1 cellular context compared by ENCODE assay signal in genomic region chr22:48754611-48755331, GRCh38.
TF ChIP-seq lines count a peak whose summit lies in the region.

No MANE protein-coding gene starts in this region.

TF ChIP-seq in H1, 55 proteins besides CTCF, POLR2A, EP300 and RAD21 (continued from another document):
- TF ChIP-seq KDM5A (IDR thresholded peaks at IDR 0.05; ENCODE audit: low read length), result no peak
- no peak for TF ChIP-seq CHD7 (IDR thresholded peaks at IDR 0.05; ENCODE audit: insufficient replicate concordance, low read length)
- no peak for TF ChIP-seq SP2 (IDR thresholded peaks at IDR 0.05; ENCODE audit: low read length)
- no peak for TF ChIP-seq EGR1 (IDR thresholded peaks at IDR 0.05; ENCODE audit: borderline replicate concordance, low read depth, low read length)
- no peak for TF ChIP-seq YY1 (IDR thresholded peaks at IDR 0.05; ENCODE audit: low read depth, low read length)
- TF ChIP-seq E2F6 (IDR thresholded peaks at IDR 0.05), result no peak
- TF ChIP-seq TCF12 (IDR thresholded peaks at IDR 0.05; ENCODE audit: low read depth, low read length), result no peak
- TF ChIP-seq CHD1 (IDR thresholded peaks at IDR 0.05; ENCODE audit: low read depth, low read length), result no peak
- no peak for TF ChIP-seq CREB1 (IDR thresholded peaks at IDR 0.05)
- no peak for TF ChIP-seq CBX8 (IDR thresholded peaks at IDR 0.05; ENCODE audit: borderline replicate concordance, low read depth, low read length)
- TF ChIP-seq SIN3A (conservative IDR thresholded peaks at IDR 0.05 in 1 of 2, IDR thresholded peaks at IDR 0.05 in 1 of 2; ENCODE audit: low read depth in 1 of 2, low read length in 2 of 2), result no peak
- no peak for TF ChIP-seq ASH2L (IDR thresholded peaks at IDR 0.05; ENCODE audit: low read length)
- TF ChIP-seq CHD2 (IDR thresholded peaks at IDR 0.05; ENCODE audit: low read length), result no peak
- no peak for TF ChIP-seq BCL11A (IDR thresholded peaks at IDR 0.05; ENCODE audit: low read depth in 2 of 2, low read length in 2 of 2)
- TF ChIP-seq NRF1 (IDR thresholded peaks at IDR 0.05; ENCODE audit: low read depth, low read length), result no peak
- TF ChIP-seq KDM1A (IDR thresholded peaks at IDR 0.05; ENCODE audit: borderline replicate concordance, low read length), result no peak
TF ChIP-seq in H1: peak in this region for 0.
